11 cellular contexts compared by ENCODE assay signal in genomic region chr4:122854444-122854843, GRCh38. TPM values are rescaled to one million over a fixed set of nuclear protein-coding genes. Genes with fewer than 3 reads are reported as not detected.
DNase-seq lines count a peak whose midpoint lies in the region; ATAC-seq and TF ChIP-seq lines count a peak whose summit lies in the region.
"Had no signal": no experiment of that assay in that cellular context is flagged by ENCODE, and none has a peak within 500 bp of the region (broad histone marks: within the 10 kb centered on the region; RNA-seq: fewer than 3 reads in every experiment).

No MANE protein-coding gene starts in this region.

- no peaks in the 10 kb centered on the region for H3K9me3 Mint-ChIP-seq in neural progenitor cell
- H3K9me3 Mint-ChIP-seq: memory B cell had no signal

- H3K4me3 ChIP-seq in fibroblast of villous mesenchyme (ENCODE audit: low read depth, low read length) (peak overlapping the region; percentile 17), neural progenitor cell (no peak overlapping the region), vagina (peak overlapping the region; percentile 1 to 24)

- H3K36me3 Mint-ChIP-seq in neural progenitor cell, result no peaks in the 10 kb centered on the region
- H3K36me3 Mint-ChIP-seq: memory B cell had no signal

- H3K4me1 ChIP-seq in neural progenitor cell (peaks cover 67% of the 10 kb centered on the region), vagina (peaks cover 37% of the 10 kb centered on the region)

- H3K27me3 ChIP-seq in neural progenitor cell, result no peaks in the 10 kb centered on the region
- no peaks in the 10 kb centered on the region for H3K27me3 ChIP-seq in vagina

- no peaks in the 10 kb centered on the region for H3K27me3 Mint-ChIP-seq in neural progenitor cell (ENCODE audit: insufficient read depth, low read depth)

- H3K4me2 ChIP-seq in neural progenitor cell, result peak overlapping the region; percentile 43

- H3F3A ChIP-seq in neural progenitor cell (ENCODE audit: low read depth), result peaks cover 21% of the 10 kb centered on the region

- no peaks in the 10 kb centered on the region for H3K4me1 Mint-ChIP-seq in neural progenitor cell
- H3K4me1 Mint-ChIP-seq: memory B cell had no signal

- peaks cover 73% of the 10 kb centered on the region for H4K20me1 ChIP-seq in neural progenitor cell (ENCODE audit: low read depth)

- H3K27ac Mint-ChIP-seq in neural progenitor cell, result no peak overlapping the region
- H3K27ac Mint-ChIP-seq: memory B cell had no signal

- H2AFZ ChIP-seq in neural progenitor cell (replicated peaks), result no peak overlapping the region

- ATAC-seq in HG02623 (IDR thresholded peaks at IDR 0.05; ENCODE audit: unreplicated experiment), result no peak

- intact Hi-C loops in vagina (cut with DNase I), result no loop called here

- no peak for TF ChIP-seq CTCF in fibroblast of villous mesenchyme (IDR thresholded peaks at IDR 0.05; ENCODE audit: insufficient read depth, low read depth, low read length)
- TF ChIP-seq CTCF in neural progenitor cell (IDR thresholded peaks at IDR 0.05), result no peak
- no peak for TF ChIP-seq CTCF in vagina (IDR thresholded peaks at IDR 0.05)

- no peaks in the 10 kb centered on the region for H3K36me3 ChIP-seq in neural progenitor cell
- H3K36me3 ChIP-seq in vagina, result no peaks in the 10 kb centered on the region

- H3K4me3 Mint-ChIP-seq in neural progenitor cell, result no peak overlapping the region
- H3K4me3 Mint-ChIP-seq: memory B cell had no signal

- TF ChIP-seq POLR2A in vagina (IDR thresholded peaks at IDR 0.05), result no peak

- H3K79me2 ChIP-seq in neural progenitor cell (ENCODE audit: low read depth), result peaks cover 100% of the 10 kb centered on the region

- H3K9me3 ChIP-seq in neural progenitor cell (ENCODE audit: low read depth) (no peaks in the 10 kb centered on the region), vagina (no peaks in the 10 kb centered on the region)

- no peak overlapping the region for H3K9ac ChIP-seq in neural progenitor cell

- H3K27ac ChIP-seq in angular gyrus (ENCODE audit: low read depth, low read length), result peak overlapping the region; percentile 64
- peak overlapping the region; percentile 42 for H3K27ac ChIP-seq in neural progenitor cell
- H3K27ac ChIP-seq in vagina, result peak overlapping the region; percentile 65

- DNase-seq in fibroblast of villous mesenchyme (ENCODE audit: low read depth) (no peak), neural progenitor cell (ENCODE audit: low spot score) (no peak), vagina (ENCODE audit: extremely low spot score in 2 of 2) (no peak), NCI-H1694 treated with DMSO at 0.1 percent for 48 hours (lab: John Stamatoyannopoulos, UW) (no peak)
- no peak for DNase-seq in central memory CD4-positive, alpha-beta T cell
- DNase-seq: Kasumi-1, NCI-H774, T-helper 2 cell had no signal

RNA-seq across cellular contexts. Expression of gene FGF2, which starts 27.8 kb away (rescaled TPM):
- total RNA-seq in fibroblast of villous mesenchyme (66.0 and 176 TPM in 2 replicates), neural progenitor cell (ENCODE audit: low replicate concordance) (27.7 and 43.8 TPM in 2 replicates), vagina (12.0 TPM)
